Comparison of ENCODE assay signal across 16 cellular contexts in the genomic region with DNA sequence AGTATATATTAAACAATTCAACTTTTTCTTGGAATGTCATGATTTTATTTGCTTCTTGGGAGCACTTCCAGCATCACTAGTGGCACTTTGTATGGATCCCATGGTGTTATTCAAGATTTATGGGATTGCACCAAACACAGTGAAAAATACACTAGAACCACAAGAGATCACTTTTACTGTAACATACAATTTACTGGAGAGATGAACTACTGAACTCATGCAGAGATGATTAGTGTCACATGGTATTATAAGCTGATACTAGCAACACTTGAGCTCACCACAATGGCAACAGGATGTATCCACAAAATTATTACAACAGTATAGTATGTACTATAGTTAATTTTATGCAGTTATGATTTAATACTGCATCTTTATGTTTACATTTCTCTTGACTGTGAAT.
"Had no signal": no experiment of that assay in that cellular context is flagged by ENCODE, and none has a peak within 500 bp of the region (broad histone marks: within the 10 kb centered on the region; RNA-seq: fewer than 3 reads in every experiment).

No MANE protein-coding gene starts in this region.

- DNase-seq: Kasumi-1, MM.1S, NCI-H1048, NCI-H1105, NCI-H1436, NCI-H1930, NCI-H2107, NCI-H345, NCI-H524, NCI-H526 treated with DMSO at 0.1 percent for 48 hours, NCI-H82, Right ventricle myocardium superior, RPMI8226, SIG-M5, T-helper 2 cell had no signal

- ATAC-seq: K562 had no signal
